In genomic region chr5:79653843-79654242, GRCh38 we compare ENCODE assay signal across 26 cellular contexts.
"Had no signal": no experiment of that assay in that cellular context is flagged by ENCODE, and none has a peak within 500 bp of the region (broad histone marks: within the 10 kb centered on the region; RNA-seq: fewer than 3 reads in every experiment).

No MANE protein-coding gene starts in this region.

- FAIRE-seq: bronchial epithelial cell had no signal

- H3K9me3 ChIP-seq: ascending aorta, body of pancreas, Peyer's patch, SJCRH30, SK-N-SH had no signal

- H3K4me1 ChIP-seq: ascending aorta, Peyer's patch, SJCRH30 had no signal

- H3K27ac Mint-ChIP-seq: activated CD8-positive, alpha-beta memory T cell treated with anti-CD3 and anti-CD28 coated beads, Interleukin-2, amount 10 ng/mL, durations not matched to agents 7 days and 5 days; activated naive CD4-positive, alpha-beta T cell treated with anti-CD3 and anti-CD28 coated beads, Interleukin-2, amount 50 U/mL, for 72 hours; activated naive CD8-positive, alpha-beta T cell treated with anti-CD3 and anti-CD28 coated beads, Interleukin-2, amount 50 U/mL, for 24 hours; activated T-cell treated with anti-CD3 and anti-CD28 coated beads, Interleukin-2, amount 50 U/mL, for 24 hours had no signal

- DNase-seq: activated CD4-positive, alpha-beta T cell treated with anti-CD3 and anti-CD28 coated beads for 48 hours; activated CD4-positive, alpha-beta T cell treated with anti-CD3 and anti-CD28 coated beads, Interleukin-2, amount 50 U/mL, for 48 hours; activated CD8-positive, alpha-beta memory T cell treated with anti-CD3 and anti-CD28 coated beads, Interleukin-2, amount 10 ng/mL, durations not matched to agents 7 days and 5 days; activated effector memory CD4-positive, alpha-beta T cell treated with anti-CD3 and anti-CD28 coated beads, Interleukin-2, amount 50 U/mL, for 16 hours; activated naive CD4-positive, alpha-beta T cell treated with Interleukin-2 at 50 U/mL for 16 hours; activated naive CD8-positive, alpha-beta T cell treated with anti-CD3 and anti-CD28 coated beads, Interleukin-2, amount 50 U/mL, for 24 hours; activated T-cell treated with anti-CD3 and anti-CD28 coated beads, Interleukin-2, amount 50 U/mL, for 24 hours; amniotic stem cell; body of pancreas; NCI-H1092; NCI-H1417; NCI-H1930; NCI-H2171; NCI-H226; NCI-H526 treated with DMSO at 0.1 percent for 48 hours; NCI-H82; Peyer's patch; Right ventricle myocardium superior; SJCRH30; SK-N-SH had no signal

- ATAC-seq: activated CD4-positive, CD25-positive, alpha-beta regulatory T cell treated with anti-CD3 and anti-CD28 coated beads, Interleukin-2, amount 50 U/mL, for 24 hours; activated CD8-positive, alpha-beta memory T cell treated with anti-CD3 and anti-CD28 coated beads, Interleukin-2, amount 10 ng/mL, durations not matched to agents 7 days and 5 days; activated naive CD4-positive, alpha-beta T cell treated with anti-CD3 and anti-CD28 coated beads, Interleukin-2, amount 50 U/mL, for 72 hours; activated naive CD8-positive, alpha-beta T cell treated with anti-CD3 and anti-CD28 coated beads, Interleukin-2, amount 50 U/mL, for 24 hours; body of pancreas had no signal

- H3K27me3 Mint-ChIP-seq: activated CD8-positive, alpha-beta memory T cell treated with anti-CD3 and anti-CD28 coated beads, Interleukin-2, amount 10 ng/mL, durations not matched to agents 7 days and 5 days; activated naive CD8-positive, alpha-beta T cell treated with anti-CD3 and anti-CD28 coated beads, Interleukin-2, amount 50 U/mL, for 24 hours; activated T-cell treated with anti-CD3 and anti-CD28 coated beads, Interleukin-2, amount 50 U/mL, for 24 hours; central memory CD8-positive, alpha-beta T cell had no signal

- H3K4me3 ChIP-seq: ascending aorta, body of pancreas, Peyer's patch, SJCRH30 had no signal

- H3K9me3 Mint-ChIP-seq: activated naive CD4-positive, alpha-beta T cell treated with anti-CD3 and anti-CD28 coated beads, Interleukin-2, amount 50 U/mL, for 72 hours; activated naive CD8-positive, alpha-beta T cell treated with anti-CD3 and anti-CD28 coated beads, Interleukin-2, amount 50 U/mL, for 24 hours; activated T-cell treated with anti-CD3 and anti-CD28 coated beads, Interleukin-2, amount 50 U/mL, for 24 hours; central memory CD8-positive, alpha-beta T cell had no signal

- H3K4me2 ChIP-seq: SK-N-SH had no signal

- H3K4me1 Mint-ChIP-seq: activated CD8-positive, alpha-beta memory T cell treated with anti-CD3 and anti-CD28 coated beads, Interleukin-2, amount 10 ng/mL, durations not matched to agents 7 days and 5 days; activated naive CD8-positive, alpha-beta T cell treated with anti-CD3 and anti-CD28 coated beads, Interleukin-2, amount 50 U/mL, for 24 hours; central memory CD8-positive, alpha-beta T cell had no signal

- H3K27ac ChIP-seq: ascending aorta, body of pancreas, Peyer's patch, RWPE1, SJCRH30 had no signal

- H3K4me3 Mint-ChIP-seq: activated CD8-positive, alpha-beta memory T cell treated with anti-CD3 and anti-CD28 coated beads, Interleukin-2, amount 10 ng/mL, durations not matched to agents 7 days and 5 days; activated naive CD8-positive, alpha-beta T cell treated with anti-CD3 and anti-CD28 coated beads, Interleukin-2, amount 50 U/mL, for 24 hours; activated T-cell treated with anti-CD3 and anti-CD28 coated beads, Interleukin-2, amount 50 U/mL, for 24 hours; central memory CD8-positive, alpha-beta T cell had no signal

- H3K9ac ChIP-seq: SK-N-SH had no signal
